8 cellular contexts compared by ENCODE assay signal in genomic region chr13:59318320-59318930, GRCh38.
DNase-seq lines count a peak whose midpoint lies in the region; ATAC-seq and TF ChIP-seq lines count a peak whose summit lies in the region.

No MANE protein-coding gene starts in this region.

- H3K36me3 ChIP-seq in Peyer's patch (no peaks in the 10 kb centered on the region), psoas muscle (ENCODE audit: insufficient read depth in 1 of 2, low read depth in 1 of 2) (no peaks in the 10 kb centered on the region)

- DNase-seq in CMK (ENCODE audit: low read depth) (peak; percentile 36), HuH-7 (ENCODE audit: low spot score) (peak; percentile 10), Peyer's patch (peak; percentile 23 to 78 (median 63)), Right ventricle myocardium superior (peak; percentile 63), psoas muscle (peak; percentile 54 to 64)
- peak; percentile 47 for DNase-seq in activated naive CD4-positive, alpha-beta T cell treated with Interleukin-2 at 50 U/mL for 16 hours

- TF ChIP-seq CTCF in Peyer's patch (IDR thresholded peaks at IDR 0.05) (peak in 5 of 6 experiments; percentile 25 to 59 (median 52)), psoas muscle (IDR thresholded peaks at IDR 0.05) (peak; percentile 60)

- H3K27ac ChIP-seq in Peyer's patch = no peak overlapping the region
- no peak overlapping the region for H3K27ac ChIP-seq in psoas muscle

- H3K27me3 ChIP-seq in Peyer's patch (no peaks in the 10 kb centered on the region), psoas muscle (ENCODE audit: insufficient read depth in 3 of 3, low read length in 2 of 3) (no peaks in the 10 kb centered on the region)

- H3K9me3 ChIP-seq in Peyer's patch = no peaks in the 10 kb centered on the region
- no peaks in the 10 kb centered on the region for H3K9me3 ChIP-seq in psoas muscle

- TF ChIP-seq POLR2A in Peyer's patch (IDR thresholded peaks at IDR 0.05) = no peak

- 38 to 41% (median 41%) methylated on average over 4 of the region's 4 CpGs for WGBS in psoas muscle, 3 donors

- intact Hi-C loops in Right ventricle myocardium superior (cut with DNase I) = no loop called here
- intact Hi-C loops in psoas muscle (cut with DNase I) = no loop called here

- no peaks in the 10 kb centered on the region for H3K4me1 ChIP-seq in Peyer's patch
- no peaks in the 10 kb centered on the region for H3K4me1 ChIP-seq in psoas muscle

- H3K4me3 ChIP-seq in Peyer's patch (no peak overlapping the region), psoas muscle (no peak overlapping the region)

- peak; percentile 91 for ATAC-seq in GM19372 (IDR thresholded peaks at IDR 0.05; ENCODE audit: low read depth, unreplicated experiment)
- ATAC-seq in Right ventricle myocardium superior (ENCODE audit: poor library complexity) = peak; percentile 68
- no peak for ATAC-seq in psoas muscle
- no peak for ATAC-seq in GM21423 (IDR thresholded peaks at IDR 0.05; ENCODE audit: unreplicated experiment)

Comparison
In these comparisons a context has a peak if more than half of its experiments do, and no peak if none do; other contexts are left out.
1. DNase-seq: peak in every context shown above with its lines; median percentile 63 in Peyer's patch; 63 in Right ventricle myocardium superior; 59 in psoas muscle; 47 in activated naive CD4-positive, alpha-beta T cell treated with Interleukin-2 at 50 U/mL for 16 hours; 36 in CMK; 10 in HuH-7.
2. ATAC-seq: peak in GM19372 (single experiment) and Right ventricle myocardium superior (single experiment); none in psoas muscle (0 of 4) and GM21423 (single experiment).